24 cellular contexts compared by ENCODE assay signal in the genomic region with DNA sequence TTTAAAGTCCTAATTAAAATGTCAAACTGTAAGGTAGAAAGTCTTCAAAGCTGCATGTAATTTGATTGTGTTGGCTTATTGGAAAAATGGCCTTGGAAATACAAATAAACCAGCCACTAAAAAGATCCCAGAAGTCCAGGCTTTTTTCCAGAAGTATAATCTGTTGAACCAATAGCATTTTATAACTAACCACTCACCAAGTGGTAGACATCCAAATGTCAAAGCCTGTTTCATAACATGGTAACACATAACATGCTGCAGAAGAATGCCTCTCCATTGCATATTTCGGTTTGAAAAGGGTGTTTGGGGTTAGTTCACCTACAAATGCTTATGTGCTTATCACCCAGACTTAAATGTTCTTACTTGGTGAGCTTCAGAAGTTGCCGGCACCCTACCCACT.
DNase-seq lines count a peak whose midpoint lies in the region; ATAC-seq, FAIRE-seq and TF ChIP-seq lines count a peak whose summit lies in the region.
"Had no signal": no experiment of that assay in that cellular context is flagged by ENCODE, and none has a peak within 500 bp of the region (broad histone marks: within the 10 kb centered on the region; RNA-seq: fewer than 3 reads in every experiment).

No MANE protein-coding gene starts in this region.

- H3K4me1 Mint-ChIP-seq in stimulated activated naive CD8-positive, alpha-beta T cell treated with anti-CD3 and anti-CD28 coated beads, Interleukin-15, amount 100 ng/mL, for 72 hours = no peaks in the 10 kb centered on the region

- intact Hi-C loops in vagina (cut with DNase I) (no loop called here), kidney (cut with DNase I) (no loop called here)

- TF ChIP-seq POLR2A in vagina (IDR thresholded peaks at IDR 0.05) = no peak

- H3K27ac Mint-ChIP-seq in stimulated activated naive CD8-positive, alpha-beta T cell treated with anti-CD3 and anti-CD28 coated beads, Interleukin-15, amount 100 ng/mL, for 72 hours = no peak overlapping the region
- H3K27ac Mint-ChIP-seq: CD4-positive, alpha-beta T cell; HFFc6 had no signal

- H3K27me3 Mint-ChIP-seq in stimulated activated naive CD8-positive, alpha-beta T cell treated with anti-CD3 and anti-CD28 coated beads, Interleukin-15, amount 100 ng/mL, for 72 hours = no peaks in the 10 kb centered on the region
- H3K27me3 Mint-ChIP-seq: CD4-positive, alpha-beta T cell had no signal

- H3K27ac ChIP-seq in vagina (no peak overlapping the region), kidney (ENCODE audit: low read depth in 2 of 2, low read length in 2 of 2) (no peak overlapping the region)
- H3K27ac ChIP-seq: A549; BLaER1 treated with 17β-estradiol and CSF1 and Interleukin-3, amounts not matched to agents 10 nM and 100 nM; SK-N-MC had no signal

- H3K9ac ChIP-seq in kidney (ENCODE audit: low read length in 2 of 2) = no peak overlapping the region
- H3K9ac ChIP-seq: BLaER1 treated with 17β-estradiol and CSF1 and Interleukin-3, amounts not matched to agents 10 nM and 100 nM had no signal

- TF ChIP-seq CTCF in AG09319 (IDR thresholded peaks at IDR 0.05; ENCODE audit: low read depth, low read length) (no peak), fibroblast of villous mesenchyme (IDR thresholded peaks at IDR 0.05; ENCODE audit: insufficient read depth, low read depth, low read length) (no peak), vagina (IDR thresholded peaks at IDR 0.05) (no peak), kidney (IDR thresholded peaks at IDR 0.05; ENCODE audit: borderline replicate concordance, extremely low read depth, insufficient read depth) (no peak)

- no peak for ATAC-seq in stimulated activated naive CD8-positive, alpha-beta T cell treated with anti-CD3 and anti-CD28 coated beads, Interleukin-15, amount 100 ng/mL, for 72 hours
- ATAC-seq: A549, GM12878, Panc1 had no signal

- H3K9me3 Mint-ChIP-seq in stimulated activated naive CD8-positive, alpha-beta T cell treated with anti-CD3 and anti-CD28 coated beads, Interleukin-15, amount 100 ng/mL, for 72 hours = peaks cover 4 to 7% of the 10 kb centered on the region in 2 donors
- H3K9me3 Mint-ChIP-seq: HFFc6 had no signal

- H3K9me3 ChIP-seq in vagina (no peaks in the 10 kb centered on the region), kidney (ENCODE audit: control insufficient read depth in 1 of 2, low read length in 2 of 2) (peaks cover 0 to 7% of the 10 kb centered on the region in 2 donors)
- H3K9me3 ChIP-seq: HAP-1, MG63 had no signal

- FAIRE-seq in kidney (lab: Jason Lieb, UNC) = no peak
- FAIRE-seq: A549, D721Med, GM12878 had no signal

- no peaks in the 10 kb centered on the region for H3K27me3 ChIP-seq in vagina
- H3K27me3 ChIP-seq: BLaER1 treated with 17β-estradiol and CSF1 and Interleukin-3, amounts not matched to agents 10 nM and 100 nM; MG63 had no signal

- H3K4me1 ChIP-seq in vagina (peaks cover 21% of the 10 kb centered on the region), kidney (ENCODE audit: control insufficient read depth in 1 of 2, insufficient read depth in 1 of 2, low read depth in 1 of 2, low read length in 2 of 2) (no peaks in the 10 kb centered on the region)
- H3K4me1 ChIP-seq: BLaER1 treated with 17β-estradiol and CSF1 and Interleukin-3, amounts not matched to agents 10 nM and 100 nM; HAP-1 had no signal

- no peak overlapping the region for H3K4me3 ChIP-seq in fibroblast of villous mesenchyme (ENCODE audit: low read depth, low read length)
- H3K4me3 ChIP-seq in vagina = no peak overlapping the region
- H3K4me3 ChIP-seq in kidney (ENCODE audit: low read length in 2 of 2) = no peak overlapping the region
- H3K4me3 ChIP-seq: A549; BLaER1 treated with 17β-estradiol and CSF1 and Interleukin-3, amounts not matched to agents 10 nM and 100 nM; GM12878; HAP-1; MG63; SK-N-MC had no signal

- H3K36me3 ChIP-seq in vagina = no peaks in the 10 kb centered on the region
- H3K36me3 ChIP-seq in kidney (ENCODE audit: control insufficient read depth in 1 of 2, insufficient read depth in 2 of 2, low read length in 2 of 2) = no peaks in the 10 kb centered on the region
- H3K36me3 ChIP-seq: BLaER1 treated with 17β-estradiol and CSF1 and Interleukin-3, amounts not matched to agents 10 nM and 100 nM; HAP-1; MG63 had no signal

- H3K4me3 Mint-ChIP-seq in stimulated activated naive CD8-positive, alpha-beta T cell treated with anti-CD3 and anti-CD28 coated beads, Interleukin-15, amount 100 ng/mL, for 72 hours = no peak overlapping the region
- H3K4me3 Mint-ChIP-seq: CD4-positive, alpha-beta T cell; HFFc6 had no signal

- DNase-seq in AG09319 (ENCODE audit: extremely low read depth, low read depth) (peak; percentile 10), EH (ENCODE audit: low read depth) (peak; percentile 46), amniotic epithelial cell (ENCODE audit: low read depth) (peak; percentile 1), fibroblast of villous mesenchyme (ENCODE audit: low read depth) (peak; percentile 19), vagina (ENCODE audit: extremely low spot score in 2 of 2) (no peak), kidney (no peak)
- no peak for DNase-seq in stimulated activated naive CD8-positive, alpha-beta T cell treated with anti-CD3 and anti-CD28 coated beads, Interleukin-15, amount 100 ng/mL, for 72 hours
- no peak for DNase-seq in activated effector memory CD4-positive, alpha-beta T cell treated with Interleukin-2 at 50 U/mL for 16 hours
- DNase-seq: CD4-positive, alpha-beta T cell; GOT3; HFFc6; KG1; MG63; NCI-H2029; NCI-H446; NCI-H524 treated with DMSO at 0.1 percent for 48 hours; SIG-M5 had no signal

Comparison
In these comparisons a context has a peak if more than half of its experiments do, and no peak if none do; other contexts are left out.
1. DNase-seq: peak in AG09319 (single experiment), EH (single experiment), amniotic epithelial cell (single experiment) and fibroblast of villous mesenchyme (single experiment); none in vagina (0 of 2), stimulated activated naive CD8-positive, alpha-beta T cell treated with anti-CD3 and anti-CD28 coated beads, Interleukin-15, amount 100 ng/mL, for 72 hours (0 of 2), kidney (single experiment) and activated effector memory CD4-positive, alpha-beta T cell treated with Interleukin-2 at 50 U/mL for 16 hours (single experiment).